In genomic region chr11:73498343-73498742, GRCh38 we compare ENCODE assay signal across 1 cellular context.
TF ChIP-seq lines count a peak whose summit lies in the region.

No MANE protein-coding gene starts in this region.

TF ChIP-seq in H1, 55 proteins besides CTCF, POLR2A, EP300 and RAD21 (continued from another document):
- TF ChIP-seq YY1 (IDR thresholded peaks at IDR 0.05; ENCODE audit: low read depth, low read length), result no peak
- no peak for TF ChIP-seq SP1 (IDR thresholded peaks at IDR 0.05; ENCODE audit: low read depth, low read length)
- no peak for TF ChIP-seq TBP (IDR thresholded peaks at IDR 0.05; ENCODE audit: low read depth, low read length)
- no peak for TF ChIP-seq NANOG (IDR thresholded peaks at IDR 0.05; ENCODE audit: insufficient read depth, low read depth, low read length, poor library complexity, severe bottlenecking)
- no peak for TF ChIP-seq TCF12 (IDR thresholded peaks at IDR 0.05; ENCODE audit: low read depth, low read length)
- TF ChIP-seq SRF (IDR thresholded peaks at IDR 0.05; ENCODE audit: low read depth, low read length), result no peak
